ENCODE assay signal across 8 cellular contexts in the genomic region with DNA sequence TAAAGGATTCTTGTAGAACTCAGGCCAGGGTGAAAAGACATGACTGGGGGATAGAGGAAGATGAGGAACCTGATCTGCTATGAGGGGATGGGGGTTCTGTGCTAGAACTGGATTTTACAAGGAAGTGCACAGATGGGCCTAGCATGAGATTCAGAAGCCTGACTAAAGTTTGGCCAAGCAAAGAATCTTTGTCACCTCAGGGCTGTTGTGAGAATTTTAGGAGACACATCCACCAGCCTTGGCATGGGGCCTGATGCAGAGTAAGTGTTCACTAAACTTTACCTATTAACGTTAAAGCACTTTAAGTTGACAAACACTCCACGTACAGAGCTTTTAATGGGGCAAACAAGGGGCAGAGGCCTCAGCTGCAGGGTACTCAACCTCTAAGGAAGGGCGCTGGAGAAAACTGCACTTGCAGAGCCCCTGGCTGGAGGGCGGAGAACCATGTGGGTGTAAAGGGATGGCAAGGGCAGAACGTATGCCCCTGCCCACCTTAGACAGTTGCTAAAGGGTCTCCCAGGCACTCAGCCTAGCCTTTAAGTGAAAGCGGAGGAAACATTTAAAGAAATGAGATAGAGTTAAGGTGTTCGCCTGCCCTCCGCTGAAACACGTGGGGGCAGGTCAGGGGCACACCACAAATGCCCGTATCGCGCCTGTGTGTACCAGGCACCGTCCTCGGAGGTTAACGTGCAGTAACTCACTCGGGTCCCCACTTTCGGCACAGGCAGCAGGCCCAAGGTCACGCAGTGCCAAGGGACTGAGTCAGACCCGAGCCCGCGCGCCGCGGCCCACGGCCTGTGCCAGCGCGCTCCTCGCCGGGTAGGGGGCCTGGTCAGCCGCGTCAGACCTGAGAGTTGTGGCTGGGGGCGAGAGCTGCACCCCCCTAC. TPM values are rescaled to one million over a fixed set of nuclear protein-coding genes. Genes with fewer than 3 reads are reported as not detected.
DNase-seq lines count a peak whose midpoint lies in the region; ATAC-seq and TF ChIP-seq lines count a peak whose summit lies in the region.

No MANE protein-coding gene starts in this region.

- peak overlapping the region; percentile 69 for H2AFZ ChIP-seq in MM.1S (ENCODE audit: low read length)

- ATAC-seq in upper lobe of right lung, result peak; percentile 45

- no peaks in the 10 kb centered on the region for H3K9me3 Mint-ChIP-seq in chondrocyte (ENCODE audit: low read depth)

- H3K9ac ChIP-seq in MM.1S (ENCODE audit: low read length), result peak overlapping the region; percentile 21; the same call in 1 of the 2 replicates

- H3K4me3 Mint-ChIP-seq in chondrocyte (ENCODE audit: unreplicated experiment), result peak overlapping the region; percentile 56

- no peaks in the 10 kb centered on the region for H3K27me3 ChIP-seq in MM.1S (replicated peaks; ENCODE audit: insufficient read depth, low read length)
- no peaks in the 10 kb centered on the region for H3K27me3 ChIP-seq in upper lobe of right lung

- peak overlapping the region; percentile 58 for H3K4me3 ChIP-seq in MM.1S (ENCODE audit: low read length)
- peak overlapping the region; percentile 56 for H3K4me3 ChIP-seq in upper lobe of right lung

- H3K9me3 ChIP-seq in MM.1S (replicated peaks; ENCODE audit: insufficient read depth, low read length), result no peaks in the 10 kb centered on the region
- H3K9me3 ChIP-seq in upper lobe of right lung, result no peaks in the 10 kb centered on the region

- H3K36me3 Mint-ChIP-seq in chondrocyte (ENCODE audit: low read depth), result peaks cover 5% of the 10 kb centered on the region

- TF ChIP-seq CTCF in MM.1S (IDR thresholded peaks at IDR 0.05; ENCODE audit: low read length) (no peak), chondrocyte (IDR thresholded peaks at IDR 0.05) (no peak), upper lobe of right lung (IDR thresholded peaks at IDR 0.05) (no peak)

- peaks cover 32% of the 10 kb centered on the region for H3K4me1 Mint-ChIP-seq in chondrocyte (ENCODE audit: low read depth)

- no peaks in the 10 kb centered on the region; the same call in 1 of the 2 replicates for H4K20me1 ChIP-seq in MM.1S (ENCODE audit: insufficient read depth, low read length)

- H3K4me1 ChIP-seq in MM.1S (ENCODE audit: low read length), result peaks cover 6% of the 10 kb centered on the region
- peaks cover 13% of the 10 kb centered on the region for H3K4me1 ChIP-seq in upper lobe of right lung

- no peaks in the 10 kb centered on the region for H3K27me3 Mint-ChIP-seq in chondrocyte (ENCODE audit: low read depth)

- peaks cover 27% of the 10 kb centered on the region for H3K79me2 ChIP-seq in MM.1S (ENCODE audit: low read length)

- no peaks in the 10 kb centered on the region for H3K9me2 ChIP-seq in MM.1S (replicated peaks; ENCODE audit: insufficient read depth, low read length)

- peak; percentile 19 for DNase-seq in activated CD4-positive, alpha-beta T cell treated with anti-CD3 and anti-CD28 coated beads for 48 hours
- DNase-seq in activated CD4-positive, alpha-beta T cell treated with anti-CD3 and anti-CD28 coated beads, Interleukin-2, amount 50 U/mL, for 1 hour, result no peak
- DNase-seq in MM.1S (no peak), chondrocyte (ENCODE audit: low spot score) (no peak), medulla oblongata (ENCODE audit: extremely low spot score) (peak; percentile 21), upper lobe of right lung (no peak), NCI-H2171 (lab: John Stamatoyannopoulos, UW) (no peak), amniotic stem cell (lab: John Stamatoyannopoulos, UW) (no peak)

- peak overlapping the region; percentile 53 for H3K27ac Mint-ChIP-seq in chondrocyte (ENCODE audit: unreplicated experiment)

- H3K36me3 ChIP-seq in MM.1S (replicated peaks; ENCODE audit: insufficient read depth, low read length), result no peaks in the 10 kb centered on the region
- H3K36me3 ChIP-seq in upper lobe of right lung, result no peaks in the 10 kb centered on the region

- intact Hi-C loops in upper lobe of right lung (cut with DNase I), result no loop called here

- H3K27ac ChIP-seq in MM.1S (ENCODE audit: low read length) (no peak overlapping the region), upper lobe of right lung (peak overlapping the region; percentile 70)

- peaks cover 7% of the 10 kb centered on the region; the same call in 1 of the 2 replicates for H3F3A ChIP-seq in MM.1S (ENCODE audit: insufficient read depth, low read length)

- H3K4me2 ChIP-seq in MM.1S (ENCODE audit: low read depth, low read length), result peak overlapping the region; percentile 80; the same call in 1 of the 2 replicates

RNA-seq across cellular contexts. Expression of a gene that starts 1.0 kb away (rescaled TPM):
- total RNA-seq in chondrocyte (102 to 106 TPM (median 104 TPM) in 3 replicates), upper lobe of right lung (57.6 TPM)

RNA-seq across cellular contexts. Expression of a gene that starts 1.0 kb away (rescaled TPM):
- total RNA-seq in chondrocyte (47.6 to 92.7 TPM (median 48.0 TPM) in 3 replicates), upper lobe of right lung (24.1 TPM)

Comparison
In these comparisons a context has a peak if more than half of its experiments do, and no peak if none do; other contexts are left out.
1. DNase-seq: peak in activated CD4-positive, alpha-beta T cell treated with anti-CD3 and anti-CD28 coated beads for 48 hours (single experiment) and medulla oblongata (single experiment); none in activated CD4-positive, alpha-beta T cell treated with anti-CD3 and anti-CD28 coated beads, Interleukin-2, amount 50 U/mL, for 1 hour (single experiment), MM.1S (single experiment), chondrocyte (single experiment), upper lobe of right lung (single experiment), NCI-H2171 (single experiment) and amniotic stem cell (single experiment).